In the genomic region with DNA sequence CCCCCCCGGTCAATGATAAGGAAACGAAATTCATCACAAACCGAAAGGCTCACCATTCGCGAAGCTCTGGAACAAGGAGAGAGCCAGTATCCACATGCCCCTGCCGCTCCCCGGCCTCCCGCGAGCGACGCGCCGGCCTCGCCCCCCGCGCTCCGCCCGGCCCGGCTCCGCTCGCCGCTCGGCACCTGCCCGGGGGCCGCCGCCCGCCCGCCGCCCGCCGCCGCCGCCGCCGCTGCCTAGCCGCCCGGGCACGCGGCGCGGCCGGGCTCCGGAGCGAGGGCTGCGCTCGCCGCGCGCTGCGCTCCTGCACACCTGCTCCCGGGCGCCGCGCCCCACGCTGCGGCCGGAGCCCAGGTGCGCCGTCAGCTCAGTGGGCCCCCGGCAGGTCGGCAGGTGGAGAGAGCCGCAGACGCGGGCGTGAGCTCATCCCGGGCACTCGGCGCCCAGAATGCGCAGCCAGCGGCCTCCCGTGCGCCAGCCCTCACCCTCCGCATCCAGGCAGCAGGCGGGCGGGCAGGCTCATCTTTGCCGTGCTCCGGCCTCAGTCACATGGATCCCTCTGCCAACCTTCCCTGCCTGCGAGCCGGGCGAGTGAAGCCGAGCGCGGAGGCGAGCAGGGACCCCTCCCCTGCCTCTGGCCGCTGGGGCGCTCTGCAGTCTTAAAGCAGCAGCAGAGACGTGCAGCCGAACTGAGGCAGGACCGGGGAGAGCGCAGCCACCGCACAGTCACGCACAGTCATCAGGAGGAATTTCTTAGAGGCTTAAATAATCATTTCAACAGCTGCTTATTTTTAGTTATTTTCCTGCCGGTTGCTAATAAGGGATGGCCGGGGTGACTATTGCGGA, we compare ENCODE assay signal across 11 cellular contexts. TPM values are rescaled to one million over a fixed set of nuclear protein-coding genes. Genes with fewer than 3 reads are reported as not detected.
DNase-seq lines count a peak whose midpoint lies in the region; ATAC-seq and TF ChIP-seq lines count a peak whose summit lies in the region.
"Had no signal": no experiment of that assay in that cellular context is flagged by ENCODE, and none has a peak within 500 bp of the region (broad histone marks: within the 10 kb centered on the region; RNA-seq: fewer than 3 reads in every experiment).

A gene with protein sequence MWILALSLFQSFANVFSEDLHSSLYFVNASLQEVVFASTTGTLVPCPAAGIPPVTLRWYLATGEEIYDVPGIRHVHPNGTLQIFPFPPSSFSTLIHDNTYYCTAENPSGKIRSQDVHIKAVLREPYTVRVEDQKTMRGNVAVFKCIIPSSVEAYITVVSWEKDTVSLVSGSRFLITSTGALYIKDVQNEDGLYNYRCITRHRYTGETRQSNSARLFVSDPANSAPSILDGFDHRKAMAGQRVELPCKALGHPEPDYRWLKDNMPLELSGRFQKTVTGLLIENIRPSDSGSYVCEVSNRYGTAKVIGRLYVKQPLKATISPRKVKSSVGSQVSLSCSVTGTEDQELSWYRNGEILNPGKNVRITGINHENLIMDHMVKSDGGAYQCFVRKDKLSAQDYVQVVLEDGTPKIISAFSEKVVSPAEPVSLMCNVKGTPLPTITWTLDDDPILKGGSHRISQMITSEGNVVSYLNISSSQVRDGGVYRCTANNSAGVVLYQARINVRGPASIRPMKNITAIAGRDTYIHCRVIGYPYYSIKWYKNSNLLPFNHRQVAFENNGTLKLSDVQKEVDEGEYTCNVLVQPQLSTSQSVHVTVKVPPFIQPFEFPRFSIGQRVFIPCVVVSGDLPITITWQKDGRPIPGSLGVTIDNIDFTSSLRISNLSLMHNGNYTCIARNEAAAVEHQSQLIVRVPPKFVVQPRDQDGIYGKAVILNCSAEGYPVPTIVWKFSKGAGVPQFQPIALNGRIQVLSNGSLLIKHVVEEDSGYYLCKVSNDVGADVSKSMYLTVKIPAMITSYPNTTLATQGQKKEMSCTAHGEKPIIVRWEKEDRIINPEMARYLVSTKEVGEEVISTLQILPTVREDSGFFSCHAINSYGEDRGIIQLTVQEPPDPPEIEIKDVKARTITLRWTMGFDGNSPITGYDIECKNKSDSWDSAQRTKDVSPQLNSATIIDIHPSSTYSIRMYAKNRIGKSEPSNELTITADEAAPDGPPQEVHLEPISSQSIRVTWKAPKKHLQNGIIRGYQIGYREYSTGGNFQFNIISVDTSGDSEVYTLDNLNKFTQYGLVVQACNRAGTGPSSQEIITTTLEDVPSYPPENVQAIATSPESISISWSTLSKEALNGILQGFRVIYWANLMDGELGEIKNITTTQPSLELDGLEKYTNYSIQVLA (N-terminal part only) (minus strand): TSS at position 593 of the 846 bp plus-strand sequence. CDS start 497 bp downstream, at position 96.

- no peak for ATAC-seq in GM18858 (IDR thresholded peaks at IDR 0.05; ENCODE audit: unreplicated experiment)
- ATAC-seq: gastrocnemius medialis had no signal

- no peak for TF ChIP-seq CTCF in AG04450 (IDR thresholded peaks at IDR 0.05; ENCODE audit: low read depth, low read length)

- H3K27me3 ChIP-seq in AG04450 (ENCODE audit: control insufficient read depth, insufficient read depth, low read length), result no peaks in the 10 kb centered on the region

- DNase-seq in AG04450 (ENCODE audit: low read depth, low spot score) (no peak), NCI-H1105 (lab: John Stamatoyannopoulos, UW) (peak; percentile 67), iPS-NIHi7 (ENCODE audit: extremely low spot score) (peak; percentile 52), GF-D8 (lab: John Stamatoyannopoulos, UW) (no peak), H4 (ENCODE audit: low spot score) (no peak)
- DNase-seq in stimulated activated naive CD4-positive, alpha-beta T cell (lab: John Stamatoyannopoulos, UW), result no peak
- DNase-seq: gastrocnemius medialis, T-helper 9 cell had no signal

- CTCF ChIA-PET in AG04450 (lab: Charles Lee), result no interaction called here

- H3K27ac ChIP-seq in AG04450 (ENCODE audit: low read depth, low read length) (no peak within 1 kb of the TSS), angular gyrus (ENCODE audit: low read depth, low read length) (peak within 1 kb of the TSS; percentile 70)
- H3K27ac ChIP-seq: C4-2B, gastrocnemius medialis had no signal

- H3K4me3 ChIP-seq in AG04450 (ENCODE audit: low read depth, low read length), result peak within 1 kb of the TSS; percentile 17; the same call in 1 of the 2 replicates
- H3K4me3 ChIP-seq: gastrocnemius medialis had no signal

- POLR2A ChIA-PET in AG04450 (lab: Yijun Ruan, JAX), result no interaction called here

- H3K9me3 ChIP-seq in AG04450 (ENCODE audit: control insufficient read depth, insufficient read depth, low read length), result peaks cover 22% of the 10 kb centered on the region
- H3K9me3 ChIP-seq: gastrocnemius medialis had no signal

RNA-seq across cellular contexts. Expression of the gene that starts here (rescaled TPM):
- polyA plus RNA-seq in AG04450 (2011; rRNA removed), result not detected in 2 replicates
- polyA minus RNA-seq in AG04450 (2011; rRNA and poly(A)+ RNA removed), result not detected in 2 replicates
- 0.02 TPM in 1 of 2 replicates, not detected in the other for total RNA-seq in H4 (2014; rRNA removed; shearing (Covaris generic))

Comparison
In these comparisons a context has a peak if more than half of its experiments do, and no peak if none do; other contexts are left out.
1. DNase-seq: peak in NCI-H1105 (single experiment) and iPS-NIHi7 (single experiment); none in AG04450 (single experiment), GF-D8 (single experiment), H4 (single experiment) and stimulated activated naive CD4-positive, alpha-beta T cell (0 of 6).